Comparison of ENCODE assay signal across 1 cellular context in the genomic region with DNA sequence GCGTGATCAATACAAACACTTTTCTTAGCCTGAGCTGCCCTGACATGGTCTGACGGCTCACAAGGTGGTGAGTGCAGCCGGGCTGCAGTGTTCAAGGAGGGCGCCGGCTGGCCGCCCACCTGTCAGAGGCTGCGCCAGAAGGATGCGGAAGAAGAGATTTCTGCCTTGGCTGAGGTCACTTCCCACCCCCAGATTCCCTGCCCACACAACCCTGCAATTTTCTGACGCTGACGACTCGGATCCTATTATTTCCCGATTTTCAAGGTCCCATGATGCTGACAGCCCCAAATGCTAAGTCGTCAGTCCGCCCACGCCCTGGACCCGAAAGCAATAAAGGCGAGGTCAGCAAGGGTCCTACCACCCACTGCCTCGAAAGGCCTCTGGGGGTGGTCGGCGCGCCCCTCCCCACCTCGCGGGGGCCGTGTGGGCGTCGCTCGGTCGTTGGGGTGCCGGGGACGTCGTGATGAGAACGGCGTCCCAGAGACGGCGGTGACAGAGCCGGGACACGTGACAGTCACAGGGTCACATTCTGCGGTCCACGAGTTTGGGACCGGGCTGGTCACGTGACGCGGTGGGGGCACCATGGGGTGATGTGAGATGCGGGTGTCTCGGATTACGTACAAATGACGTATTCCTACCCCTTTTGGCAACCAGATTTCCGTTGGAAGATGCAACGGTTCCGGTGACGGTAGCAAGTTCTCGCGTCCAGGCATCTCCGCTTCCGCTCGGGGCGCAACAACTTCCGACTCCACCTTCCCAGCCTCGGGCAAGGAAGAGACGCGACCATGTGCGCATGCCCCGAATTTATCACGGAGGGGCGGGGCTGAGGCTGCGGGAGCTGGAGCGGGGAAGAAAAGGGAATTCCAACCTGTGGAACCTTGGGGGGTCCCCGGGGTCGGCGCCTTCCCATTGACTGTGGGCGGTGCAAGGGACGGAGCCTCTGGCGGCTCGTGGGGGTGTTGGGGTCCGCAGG.
TF ChIP-seq lines count a peak whose summit lies in the region.

A gene with protein sequence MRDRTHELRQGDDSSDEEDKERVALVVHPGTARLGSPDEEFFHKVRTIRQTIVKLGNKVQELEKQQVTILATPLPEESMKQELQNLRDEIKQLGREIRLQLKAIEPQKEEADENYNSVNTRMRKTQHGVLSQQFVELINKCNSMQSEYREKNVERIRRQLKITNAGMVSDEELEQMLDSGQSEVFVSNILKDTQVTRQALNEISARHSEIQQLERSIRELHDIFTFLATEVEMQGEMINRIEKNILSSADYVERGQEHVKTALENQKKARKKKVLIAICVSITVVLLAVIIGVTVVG (plus strand): TSS at position 823 of the 973 bp plus-strand sequence. CDS start 248 bp downstream, outside the sequence.

TF ChIP-seq in H1, 55 proteins besides CTCF, POLR2A, EP300 and RAD21 (continues in another document):
- TF ChIP-seq TBP (IDR thresholded peaks at IDR 0.05; ENCODE audit: low read depth, low read length) (no peak), KDM5A (IDR thresholded peaks at IDR 0.05; ENCODE audit: low read length) (no peak), KDM1A (IDR thresholded peaks at IDR 0.05; ENCODE audit: borderline replicate concordance, low read length) (peak; percentile 28; the same call in 1 of the 2 replicates), POU5F1 (IDR thresholded peaks at IDR 0.05; ENCODE audit: low read depth, low read length) (no peak), GTF2F1 (IDR thresholded peaks at IDR 0.05; ENCODE audit: borderline replicate concordance, low read depth, low read length) (no peak), FOSL1 (IDR thresholded peaks at IDR 0.05; ENCODE audit: insufficient read depth, low read depth, low read length) (no peak), POLR2AphosphoS5 (IDR thresholded peaks at IDR 0.05; ENCODE audit: low read depth, low read length) (no peak), JUN (IDR thresholded peaks at IDR 0.05; ENCODE audit: low read depth, low read length) (no peak; the same call in 1 of the 2 replicates), NANOG (IDR thresholded peaks at IDR 0.05; ENCODE audit: insufficient read depth, low read depth, low read length, poor library complexity, severe bottlenecking) (no peak), BACH1 (IDR thresholded peaks at IDR 0.05; ENCODE audit: low read length) (no peak), SIRT6 (IDR thresholded peaks at IDR 0.05; ENCODE audit: low read length) (no peak), JUND (IDR thresholded peaks at IDR 0.05; ENCODE audit: low read length) (peak; percentile 34; the same call in 1 of the 2 replicates), SIX5 (IDR thresholded peaks at IDR 0.05; ENCODE audit: low read depth, low read length) (peak; percentile 28), CEBPB (IDR thresholded peaks at IDR 0.05; ENCODE audit: low read depth, low read length) (no peak), HDAC6 (IDR thresholded peaks at IDR 0.05; ENCODE audit: low read depth, low read length) (no peak), NRF1 (IDR thresholded peaks at IDR 0.05; ENCODE audit: low read depth, low read length) (no peak), YY1 (IDR thresholded peaks at IDR 0.05; ENCODE audit: low read depth, low read length) (no peak), TAF1 (IDR thresholded peaks at IDR 0.05; ENCODE audit: low read depth, low read length) (no peak), RBBP5 (IDR thresholded peaks at IDR 0.05; ENCODE audit: borderline replicate concordance, low read depth, low read length) (no peak), TAF7 (optimal IDR thresholded peaks at IDR 0.05; ENCODE audit: borderline replicate concordance, low read depth, low read length) (no peak), TCF12 (IDR thresholded peaks at IDR 0.05; ENCODE audit: low read depth, low read length) (no peak), CHD2 (IDR thresholded peaks at IDR 0.05; ENCODE audit: low read length) (no peak), SP4 (IDR thresholded peaks at IDR 0.05; ENCODE audit: low read length) (peak; percentile 74; the same call in 1 of the 2 replicates), CHD1 (IDR thresholded peaks at IDR 0.05; ENCODE audit: low read depth, low read length) (no peak), CREB1 (IDR thresholded peaks at IDR 0.05) (peak; percentile 100), MAX (IDR thresholded peaks at IDR 0.05) (peak; percentile 97), ATF2 (IDR thresholded peaks at IDR 0.05; ENCODE audit: low read length) (peak; percentile 89; the same call in 1 of the 2 replicates), EZH2 (IDR thresholded peaks at IDR 0.05; ENCODE audit: low read depth, low read length, severe bottlenecking) (no peak), SP2 (IDR thresholded peaks at IDR 0.05; ENCODE audit: low read length) (no peak), CBX8 (IDR thresholded peaks at IDR 0.05; ENCODE audit: borderline replicate concordance, low read depth, low read length) (no peak), RFX5 (IDR thresholded peaks at IDR 0.05; ENCODE audit: borderline replicate concordance, low read depth, low read length) (no peak), SIN3A (conservative IDR thresholded peaks at IDR 0.05 in 1 of 2, IDR thresholded peaks at IDR 0.05 in 1 of 2; ENCODE audit: low read depth in 1 of 2, low read length in 2 of 2) (peak; percentile 63 to 96; a peak in 2 of 4 replicates), SAP30 (IDR thresholded peaks at IDR 0.05; ENCODE audit: insufficient read depth, insufficient replicate concordance, low read length) (peak; percentile 71), BRCA1 (IDR thresholded peaks at IDR 0.05; ENCODE audit: low read depth, low read length) (peak; percentile 37; the same call in 1 of the 2 replicates), PHF8 (conservative IDR thresholded peaks at IDR 0.05; ENCODE audit: low read depth, low read length) (peak; percentile 14; the same call in 1 of the 2 replicates), MAFK (IDR thresholded peaks at IDR 0.05; ENCODE audit: low read depth, low read length) (no peak), TEAD4 (IDR thresholded peaks at IDR 0.05; ENCODE audit: low read depth, low read length) (0 out of 2 replicates have a peak, but pooled peaks have one; percentile 1), SRF (IDR thresholded peaks at IDR 0.05; ENCODE audit: low read depth, low read length) (no peak), CTBP2 (IDR thresholded peaks at IDR 0.05; ENCODE audit: borderline replicate concordance, insufficient read depth, insufficient read length, low read length) (no peak), EGR1 (IDR thresholded peaks at IDR 0.05; ENCODE audit: borderline replicate concordance, low read depth, low read length) (peak; percentile 83; the same call in 1 of the 2 replicates), ASH2L (IDR thresholded peaks at IDR 0.05; ENCODE audit: low read length) (peak; percentile 46), BCL11A (IDR thresholded peaks at IDR 0.05; ENCODE audit: low read depth in 2 of 2, low read length in 2 of 2) (no peak), HDAC2 (IDR thresholded peaks at IDR 0.05; ENCODE audit: borderline replicate concordance in 1 of 2, low read depth in 2 of 2, low read length in 2 of 2) (peak in 1 of 2 experiments; percentile 76; a peak in 2 of 4 replicates), E2F6 (IDR thresholded peaks at IDR 0.05) (peak; percentile 88), ZNF274 (IDR thresholded peaks at IDR 0.05; ENCODE audit: borderline replicate concordance, extremely low read depth, low read length) (no peak), RNF2 (IDR thresholded peaks at IDR 0.05; ENCODE audit: borderline replicate concordance, low read depth, low read length, missing control alignments, poor library complexity, severe bottlenecking) (no peak)
- TF ChIP-seq, protein P1, sequence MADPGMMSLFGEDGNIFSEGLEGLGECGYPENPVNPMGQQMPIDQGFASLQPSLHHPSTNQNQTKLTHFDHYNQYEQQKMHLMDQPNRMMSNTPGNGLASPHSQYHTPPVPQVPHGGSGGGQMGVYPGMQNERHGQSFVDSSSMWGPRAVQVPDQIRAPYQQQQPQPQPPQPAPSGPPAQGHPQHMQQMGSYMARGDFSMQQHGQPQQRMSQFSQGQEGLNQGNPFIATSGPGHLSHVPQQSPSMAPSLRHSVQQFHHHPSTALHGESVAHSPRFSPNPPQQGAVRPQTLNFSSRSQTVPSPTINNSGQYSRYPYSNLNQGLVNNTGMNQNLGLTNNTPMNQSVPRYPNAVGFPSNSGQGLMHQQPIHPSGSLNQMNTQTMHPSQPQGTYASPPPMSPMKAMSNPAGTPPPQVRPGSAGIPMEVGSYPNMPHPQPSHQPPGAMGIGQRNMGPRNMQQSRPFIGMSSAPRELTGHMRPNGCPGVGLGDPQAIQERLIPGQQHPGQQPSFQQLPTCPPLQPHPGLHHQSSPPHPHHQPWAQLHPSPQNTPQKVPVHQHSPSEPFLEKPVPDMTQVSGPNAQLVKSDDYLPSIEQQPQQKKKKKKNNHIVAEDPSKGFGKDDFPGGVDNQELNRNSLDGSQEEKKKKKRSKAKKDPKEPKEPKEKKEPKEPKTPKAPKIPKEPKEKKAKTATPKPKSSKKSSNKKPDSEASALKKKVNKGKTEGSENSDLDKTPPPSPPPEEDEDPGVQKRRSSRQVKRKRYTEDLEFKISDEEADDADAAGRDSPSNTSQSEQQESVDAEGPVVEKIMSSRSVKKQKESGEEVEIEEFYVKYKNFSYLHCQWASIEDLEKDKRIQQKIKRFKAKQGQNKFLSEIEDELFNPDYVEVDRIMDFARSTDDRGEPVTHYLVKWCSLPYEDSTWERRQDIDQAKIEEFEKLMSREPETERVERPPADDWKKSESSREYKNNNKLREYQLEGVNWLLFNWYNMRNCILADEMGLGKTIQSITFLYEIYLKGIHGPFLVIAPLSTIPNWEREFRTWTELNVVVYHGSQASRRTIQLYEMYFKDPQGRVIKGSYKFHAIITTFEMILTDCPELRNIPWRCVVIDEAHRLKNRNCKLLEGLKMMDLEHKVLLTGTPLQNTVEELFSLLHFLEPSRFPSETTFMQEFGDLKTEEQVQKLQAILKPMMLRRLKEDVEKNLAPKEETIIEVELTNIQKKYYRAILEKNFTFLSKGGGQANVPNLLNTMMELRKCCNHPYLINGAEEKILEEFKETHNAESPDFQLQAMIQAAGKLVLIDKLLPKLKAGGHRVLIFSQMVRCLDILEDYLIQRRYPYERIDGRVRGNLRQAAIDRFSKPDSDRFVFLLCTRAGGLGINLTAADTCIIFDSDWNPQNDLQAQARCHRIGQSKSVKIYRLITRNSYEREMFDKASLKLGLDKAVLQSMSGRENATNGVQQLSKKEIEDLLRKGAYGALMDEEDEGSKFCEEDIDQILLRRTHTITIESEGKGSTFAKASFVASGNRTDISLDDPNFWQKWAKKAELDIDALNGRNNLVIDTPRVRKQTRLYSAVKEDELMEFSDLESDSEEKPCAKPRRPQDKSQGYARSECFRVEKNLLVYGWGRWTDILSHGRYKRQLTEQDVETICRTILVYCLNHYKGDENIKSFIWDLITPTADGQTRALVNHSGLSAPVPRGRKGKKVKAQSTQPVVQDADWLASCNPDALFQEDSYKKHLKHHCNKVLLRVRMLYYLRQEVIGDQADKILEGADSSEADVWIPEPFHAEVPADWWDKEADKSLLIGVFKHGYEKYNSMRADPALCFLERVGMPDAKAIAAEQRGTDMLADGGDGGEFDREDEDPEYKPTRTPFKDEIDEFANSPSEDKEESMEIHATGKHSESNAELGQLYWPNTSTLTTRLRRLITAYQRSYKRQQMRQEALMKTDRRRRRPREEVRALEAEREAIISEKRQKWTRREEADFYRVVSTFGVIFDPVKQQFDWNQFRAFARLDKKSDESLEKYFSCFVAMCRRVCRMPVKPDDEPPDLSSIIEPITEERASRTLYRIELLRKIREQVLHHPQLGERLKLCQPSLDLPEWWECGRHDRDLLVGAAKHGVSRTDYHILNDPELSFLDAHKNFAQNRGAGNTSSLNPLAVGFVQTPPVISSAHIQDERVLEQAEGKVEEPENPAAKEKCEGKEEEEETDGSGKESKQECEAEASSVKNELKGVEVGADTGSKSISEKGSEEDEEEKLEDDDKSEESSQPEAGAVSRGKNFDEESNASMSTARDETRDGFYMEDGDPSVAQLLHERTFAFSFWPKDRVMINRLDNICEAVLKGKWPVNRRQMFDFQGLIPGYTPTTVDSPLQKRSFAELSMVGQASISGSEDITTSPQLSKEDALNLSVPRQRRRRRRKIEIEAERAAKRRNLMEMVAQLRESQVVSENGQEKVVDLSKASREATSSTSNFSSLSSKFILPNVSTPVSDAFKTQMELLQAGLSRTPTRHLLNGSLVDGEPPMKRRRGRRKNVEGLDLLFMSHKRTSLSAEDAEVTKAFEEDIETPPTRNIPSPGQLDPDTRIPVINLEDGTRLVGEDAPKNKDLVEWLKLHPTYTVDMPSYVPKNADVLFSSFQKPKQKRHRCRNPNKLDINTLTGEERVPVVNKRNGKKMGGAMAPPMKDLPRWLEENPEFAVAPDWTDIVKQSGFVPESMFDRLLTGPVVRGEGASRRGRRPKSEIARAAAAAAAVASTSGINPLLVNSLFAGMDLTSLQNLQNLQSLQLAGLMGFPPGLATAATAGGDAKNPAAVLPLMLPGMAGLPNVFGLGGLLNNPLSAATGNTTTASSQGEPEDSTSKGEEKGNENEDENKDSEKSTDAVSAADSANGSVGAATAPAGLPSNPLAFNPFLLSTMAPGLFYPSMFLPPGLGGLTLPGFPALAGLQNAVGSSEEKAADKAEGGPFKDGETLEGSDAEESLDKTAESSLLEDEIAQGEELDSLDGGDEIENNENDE (IDR thresholded peaks at IDR 0.05; ENCODE audit: insufficient replicate concordance, low read length): peak; percentile 32
- TF ChIP-seq, protein P2, sequence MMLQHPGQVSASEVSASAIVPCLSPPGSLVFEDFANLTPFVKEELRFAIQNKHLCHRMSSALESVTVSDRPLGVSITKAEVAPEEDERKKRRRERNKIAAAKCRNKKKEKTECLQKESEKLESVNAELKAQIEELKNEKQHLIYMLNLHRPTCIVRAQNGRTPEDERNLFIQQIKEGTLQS (IDR thresholded peaks at IDR 0.05; ENCODE audit: insufficient read depth, low read depth, low read length): peak; percentile 92
